8 cellular contexts compared by ENCODE assay signal in the genomic region with DNA sequence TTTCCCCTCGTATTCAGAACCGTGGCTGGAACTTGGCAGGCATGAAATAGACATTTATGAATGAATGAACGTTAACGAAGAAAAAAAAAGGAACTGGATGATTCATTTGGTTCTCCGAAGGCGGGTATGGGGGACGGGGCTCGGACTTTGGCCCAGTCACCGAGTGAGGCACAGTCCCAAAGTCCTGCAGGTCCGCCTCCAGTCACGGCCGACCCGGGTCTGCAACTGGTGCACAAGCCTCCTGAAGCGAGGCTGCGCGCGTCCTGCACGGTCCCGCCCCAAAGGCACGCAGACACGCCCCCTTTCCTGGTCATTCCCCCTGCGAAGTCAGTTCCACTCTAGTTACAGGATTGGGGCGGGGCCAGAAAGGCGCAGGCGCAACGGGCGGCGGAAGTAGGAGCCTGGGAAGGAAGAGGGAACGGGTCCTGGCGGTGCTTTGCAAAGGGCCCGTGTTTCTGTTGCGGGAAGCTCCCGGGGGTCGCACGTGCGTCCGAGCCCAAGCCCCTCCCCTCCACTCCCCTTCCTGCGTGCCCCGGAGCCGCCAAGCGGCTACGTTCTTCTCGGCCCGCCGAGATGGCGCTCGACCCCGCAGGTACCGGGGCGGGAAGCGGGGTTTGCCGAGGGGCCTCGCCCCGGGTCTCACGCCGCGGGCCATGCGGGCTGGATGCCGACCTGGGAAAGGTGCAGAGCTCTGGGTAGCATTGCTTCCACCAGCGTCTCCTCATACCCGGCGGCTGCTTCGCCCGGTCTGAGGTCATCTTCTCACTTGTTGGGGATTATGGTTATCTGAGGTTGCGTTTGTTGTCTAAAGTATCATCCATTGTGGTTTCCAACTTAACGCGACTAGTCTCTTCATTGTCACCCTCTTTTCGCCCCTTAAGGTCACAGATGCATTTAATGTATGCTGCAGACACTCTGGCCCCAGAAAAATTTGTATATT. TPM values are rescaled to one million over a fixed set of nuclear protein-coding genes. Genes with fewer than 3 reads are reported as not detected.
A peak's percentile ranks its signal among the peaks of the same experiment; 100 is the strongest.
DNase-seq lines count a peak whose midpoint lies in the region; ATAC-seq and TF ChIP-seq lines count a peak whose summit lies in the region.

A gene with protein sequence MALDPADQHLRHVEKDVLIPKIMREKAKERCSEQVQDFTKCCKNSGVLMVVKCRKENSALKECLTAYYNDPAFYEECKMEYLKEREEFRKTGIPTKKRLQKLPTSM (plus strand): TSS at position 399 of the 940 bp plus-strand sequence. CDS start 175 bp downstream, at position 574.

- H3K9me3 Mint-ChIP-seq in activated B cell treated with CpG ODN at 0.5 μM for 24 hours (no peaks in the 10 kb centered on the region), immature natural killer cell (no peaks in the 10 kb centered on the region)

- H3K27ac Mint-ChIP-seq in activated B cell treated with CpG ODN at 0.5 μM for 24 hours: peak within 1 kb of the TSS; percentile 89
- peak within 1 kb of the TSS; percentile 77 to 92 (median 90) for H3K27ac Mint-ChIP-seq in immature natural killer cell

- CTCF ChIA-PET in activated B cell treated with CpG ODN at 0.5 μM for 24 hours (lab: Charles Lee): interaction anchor here (1.1 kb wide), 1 partner anchor 87 kb away, joined by 4 read pairs; no protein-coding TSS in a partner anchor

- POLR2A ChIA-PET in activated B cell treated with CpG ODN at 0.5 μM for 24 hours (lab: Charles Lee): interaction anchor here (0.8 to 2.4 kb wide), 2 partner anchors 107 to 109 kb away, joined by 4 to 6 read pairs; a partner anchor contains a TSS

- TF ChIP-seq CTCF in activated B cell treated with CpG ODN at 0.5 μM for 24 hours (IDR thresholded peaks at IDR 0.05) (no peak), spleen (IDR thresholded peaks at IDR 0.05 in 8 of 11, conservative IDR thresholded peaks at IDR 0.05 in 3 of 11) (peak in 3 of 11 experiments; percentile 10 to 20 (median 18))

- peak within 1 kb of the TSS; percentile 32 for H3K27ac ChIP-seq in caudate nucleus (ENCODE audit: low read depth, low read length)
- peak within 1 kb of the TSS; percentile 83 to 90 (median 88) for H3K27ac ChIP-seq in spleen

- H3K27me3 Mint-ChIP-seq in activated B cell treated with CpG ODN at 0.5 μM for 24 hours (no peaks in the 10 kb centered on the region), immature natural killer cell (ENCODE audit: low read depth in 3 of 3) (peaks cover 0 to 5% (median 1%) of the 10 kb centered on the region in 3 donors)

- peak; percentile 96 for TF ChIP-seq POLR2A in GM18951 (IDR thresholded peaks at IDR 0.05; ENCODE audit: extremely low read depth, insufficient read depth, insufficient read length)
- peak in 1 of 3 donors; percentile 71 for TF ChIP-seq POLR2A in spleen (IDR thresholded peaks at IDR 0.05)

- DNase-seq in AG08395 (ENCODE audit: low spot score): peak; percentile 99
- DNase-seq in NCI-H345 (lab: John Stamatoyannopoulos, UW): peak; percentile 95
- DNase-seq in activated B cell treated with CpG ODN at 0.5 μM for 24 hours: peak; percentile 88
- DNase-seq in caudate nucleus (lab: John Stamatoyannopoulos, UW): peak; percentile 19 to 98 (median 94)
- peak; percentile 79 to 82 (median 80) for DNase-seq in immature natural killer cell
- peak; percentile 98 for DNase-seq in spleen

- peaks cover 12 to 59% (median 45%) of the 10 kb centered on the region in 6 donors for H3K4me1 ChIP-seq in spleen

- peak within 1 kb of the TSS; percentile 75 to 100 (median 90) for H3K4me3 ChIP-seq in spleen

- intact Hi-C loops in activated B cell treated with CpG ODN at 0.5 μM for 24 hours (cut with micrococcal nuclease): loop anchor here (1.0 to 2.0 kb wide), 4 partner anchors 107 to 884 kb away; a partner anchor contains a TSS
- intact Hi-C loops in spleen (cut with DNase I; ENCODE audit: low total_unique reads): no loop called here

- WGBS in spleen, 5 donors: 0 to 1% (median 0%) methylated on average over 39 to 68 of the region's 68 CpGs

- no peaks in the 10 kb centered on the region for H3K27me3 ChIP-seq in spleen (replicated peaks in 1 of 7)

- H3K36me3 ChIP-seq in spleen: no peaks in the 10 kb centered on the region

- H3K36me3 Mint-ChIP-seq in activated B cell treated with CpG ODN at 0.5 μM for 24 hours (ENCODE audit: low read depth): peaks cover 5% of the 10 kb centered on the region
- H3K36me3 Mint-ChIP-seq in immature natural killer cell: no peaks in the 10 kb centered on the region

- H3K9me3 ChIP-seq in spleen: no peaks in the 10 kb centered on the region

- H3K4me3 Mint-ChIP-seq in activated B cell treated with CpG ODN at 0.5 μM for 24 hours (peak within 1 kb of the TSS; percentile 98), immature natural killer cell (peak within 1 kb of the TSS; percentile 94 to 96 (median 96))

- ATAC-seq in HG03196 (IDR thresholded peaks at IDR 0.05; ENCODE audit: unreplicated experiment): peak; percentile 98
- peak; percentile 94 for ATAC-seq in activated B cell treated with CpG ODN at 0.5 μM for 24 hours (ENCODE audit: low read depth)

- H3K4me1 Mint-ChIP-seq in activated B cell treated with CpG ODN at 0.5 μM for 24 hours (peaks cover 27% of the 10 kb centered on the region), immature natural killer cell (peaks cover 51 to 72% of the 10 kb centered on the region in 2 donors)

- in situ Hi-C loops in GM18951 (cut with MboI; ENCODE audit: low sequenced_read_pairs, unreplicated experiment): no loop called here

RNA-seq across cellular contexts. Expression of the gene that starts here (rescaled TPM):
- total RNA-seq in activated B cell treated with CpG ODN at 0.5 μM for 24 hours: 10.9 and 14.2 TPM in 2 replicates
- polyA plus RNA-seq in immature natural killer cell: 100 to 1,000 TPM; 471 to 902 (median 536) TPM
- 10 to 100 TPM; 32.8 to 54.1 (median 39.6) TPM for total RNA-seq in spleen
- polyA plus RNA-seq in spleen: 10 to 100 TPM; 34.8 to 59.5 (median 40.3) TPM

Comparison
In these comparisons a context has a peak if more than half of its experiments do, and no peak if none do; other contexts are left out.
1. Peak in every context shown above with its lines: DNase-seq, ATAC-seq, H3K4me3 ChIP-seq and H3K27ac ChIP-seq.
2. RNA of the gene that starts here (polyA plus RNA-seq): 471 to 902 TPM in immature natural killer cell; 34.8 to 59.5 TPM in spleen; every median in the first group is over 4 times any median in the second.